ENCODE assay signal across 1 cellular context in genomic region chr16:11401161-11402050, GRCh38.
A peak's percentile ranks its signal among the peaks of the same experiment; 100 is the strongest.
TF ChIP-seq lines count a peak whose summit lies in the region.

No MANE protein-coding gene starts in this region.

TF ChIP-seq in HepG2, 621 proteins besides CTCF, POLR2A, EP300 and RAD21 (continued from another document):
- TF ChIP-seq PATZ1 (CRISPR knock-in tag; IDR thresholded peaks at IDR 0.05) (0 out of 2 replicates have a peak, but pooled peaks have one; percentile 24), ATAD3A (CRISPR knock-in tag; IDR thresholded peaks at IDR 0.05) (peak; percentile 68; the same call in 1 of the 2 replicates), ZNF235 (CRISPR knock-in tag; IDR thresholded peaks at IDR 0.05; ENCODE audit: borderline replicate concordance) (peak; percentile 52; the same call in 1 of the 2 replicates), ZBTB14 (CRISPR knock-in tag; IDR thresholded peaks at IDR 0.05) (no peak), MXD3 (CRISPR knock-in tag; IDR thresholded peaks at IDR 0.05) (0 out of 2 replicates have a peak, but pooled peaks have one; percentile 44), UBTF (CRISPR knock-in tag; IDR thresholded peaks at IDR 0.05) (peak; percentile 52), TCF7 (IDR thresholded peaks at IDR 0.05; ENCODE audit: low read depth) (no peak), TFDP1 (CRISPR knock-in tag; IDR thresholded peaks at IDR 0.05; ENCODE audit: borderline replicate concordance) (peak; percentile 37; the same call in 1 of the 2 replicates), AGO2 (optimal IDR thresholded peaks at IDR 0.05; ENCODE audit: low read depth, low read length) (no peak), EEA1 (CRISPR knock-in tag; IDR thresholded peaks at IDR 0.05; ENCODE audit: borderline replicate concordance) (0 out of 2 replicates have a peak, but pooled peaks have one; percentile 36), GPN1 (CRISPR knock-in tag; IDR thresholded peaks at IDR 0.05; ENCODE audit: borderline replicate concordance) (0 out of 2 replicates have a peak, but pooled peaks have one; percentile 6), BHLHE40 (IDR thresholded peaks at IDR 0.05; ENCODE audit: low read length) (peak; percentile 20; the same call in 1 of the 2 replicates)
